In the genomic region with DNA sequence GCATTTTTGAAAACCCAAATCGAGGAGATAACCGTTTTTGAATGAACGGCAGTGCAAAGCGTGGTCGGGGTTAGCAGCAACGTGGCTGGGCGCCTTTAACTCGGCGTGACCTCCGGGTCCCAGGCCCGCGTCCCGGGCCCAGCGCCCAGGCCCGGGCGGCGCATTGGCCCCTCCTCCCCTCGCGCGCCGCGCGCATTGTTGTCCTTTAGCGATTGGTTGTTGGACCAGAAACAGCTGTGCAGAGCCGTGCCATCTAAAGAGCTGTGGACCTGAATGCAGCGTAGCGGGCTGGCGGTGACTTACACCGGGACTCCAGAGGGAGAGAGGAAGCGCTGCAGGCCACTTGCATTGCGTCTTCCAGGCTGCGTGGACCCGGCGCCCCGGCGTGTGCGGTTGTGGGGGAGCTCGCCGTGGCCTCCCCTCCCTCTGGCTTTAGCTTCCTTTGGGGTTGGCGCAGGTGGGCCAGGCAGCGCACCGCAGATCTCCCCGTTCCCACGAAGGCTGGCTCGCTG, we compare ENCODE assay signal across 8 cellular contexts. TPM values are rescaled to one million over a fixed set of nuclear protein-coding genes. Genes with fewer than 3 reads are reported as not detected.
A peak's percentile ranks its signal among the peaks of the same experiment; 100 is the strongest.
DNase-seq lines count a peak whose midpoint lies in the region; ATAC-seq and TF ChIP-seq lines count a peak whose summit lies in the region.

A gene with protein sequence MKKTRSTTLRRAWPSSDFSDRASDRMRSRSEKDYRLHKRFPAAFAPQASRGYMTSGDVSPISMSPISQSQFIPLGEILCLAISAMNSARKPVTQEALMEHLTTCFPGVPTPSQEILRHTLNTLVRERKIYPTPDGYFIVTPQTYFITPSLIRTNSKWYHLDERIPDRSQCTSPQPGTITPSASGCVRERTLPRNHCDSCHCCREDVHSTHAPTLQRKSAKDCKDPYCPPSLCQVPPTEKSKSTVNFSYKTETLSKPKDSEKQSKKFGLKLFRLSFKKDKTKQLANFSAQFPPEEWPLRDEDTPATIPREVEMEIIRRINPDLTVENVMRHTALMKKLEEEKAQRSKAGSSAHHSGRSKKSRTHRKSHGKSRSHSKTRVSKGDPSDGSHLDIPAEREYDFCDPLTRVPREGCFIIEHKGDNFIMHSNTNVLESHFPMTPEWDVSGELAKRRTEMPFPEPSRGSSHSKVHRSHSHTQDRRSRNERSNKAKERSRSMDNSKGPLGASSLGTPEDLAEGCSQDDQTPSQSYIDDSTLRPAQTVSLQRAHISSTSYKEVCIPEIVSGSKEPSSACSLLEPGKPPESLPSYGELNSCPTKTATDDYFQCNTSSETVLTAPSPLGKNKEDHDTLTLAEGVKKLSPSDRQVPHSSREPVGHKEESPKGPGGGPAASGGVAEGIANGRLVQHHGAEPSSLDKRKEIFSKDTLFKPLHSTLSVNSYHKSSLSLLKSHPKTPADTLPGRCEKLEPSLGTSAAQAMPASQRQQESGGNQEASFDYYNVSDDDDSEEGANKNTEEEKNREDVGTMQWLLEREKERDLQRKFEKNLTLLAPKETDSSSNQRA (N-terminal part only) (plus strand): TSS at position 227 of the 512 bp plus-strand sequence. CDS start 1,484 bp downstream, outside the sequence.

- H3K36me3 ChIP-seq in heart left ventricle (no peaks in the 10 kb centered on the region), neutrophil (no peaks in the 10 kb centered on the region)

- peak within 1 kb of the TSS; percentile 30 for H3K4me3 Mint-ChIP-seq in activated T-helper 2 cell treated with anti-CD3 and anti-CD28 coated beads, Interferon-gamma antibody, Interleukin-2, Interleukin-4, amounts not matched to agents 10 μg/mL and 5 μg/mL and 100 μg/mL, durations not matched to agents 14 hours and 24 hours and 36 hours (ENCODE audit: low read depth)
- no peak within 1 kb of the TSS for H3K4me3 Mint-ChIP-seq in activated T-helper 1 cell treated with anti-CD3 and anti-CD28 coated beads, Interleukin-12 subunit alpha, Interleukin-12 subunit beta, Interleukin-2, Interleukin-4 antibody, amounts not matched to agents 30 ng/mL and 10 ng/mL and 1 ng/mL, durations not matched to agents 14 hours and 24 hours and 36 hours

- H3K27ac Mint-ChIP-seq in activated T-helper 2 cell treated with anti-CD3 and anti-CD28 coated beads, Interferon-gamma antibody, Interleukin-2, Interleukin-4, amounts not matched to agents 10 μg/mL and 5 μg/mL and 100 μg/mL, durations not matched to agents 14 hours and 24 hours and 36 hours = no peak within 1 kb of the TSS
- H3K27ac Mint-ChIP-seq in activated T-helper 1 cell treated with anti-CD3 and anti-CD28 coated beads, Interleukin-12 subunit alpha, Interleukin-12 subunit beta, Interleukin-2, Interleukin-4 antibody, amounts not matched to agents 30 ng/mL and 10 ng/mL and 1 ng/mL, durations not matched to agents 14 hours and 24 hours and 36 hours = no peak within 1 kb of the TSS

- H3K9me3 Mint-ChIP-seq in activated T-helper 2 cell treated with anti-CD3 and anti-CD28 coated beads, Interferon-gamma antibody, Interleukin-2, Interleukin-4, amounts not matched to agents 10 μg/mL and 5 μg/mL and 100 μg/mL, durations not matched to agents 14 hours and 24 hours and 36 hours = no peaks in the 10 kb centered on the region
- H3K9me3 Mint-ChIP-seq in activated T-helper 1 cell treated with anti-CD3 and anti-CD28 coated beads, Interleukin-12 subunit alpha, Interleukin-12 subunit beta, Interleukin-2, Interleukin-4 antibody, amounts not matched to agents 30 ng/mL and 10 ng/mL and 1 ng/mL, durations not matched to agents 14 hours and 24 hours and 36 hours = no peaks in the 10 kb centered on the region

- H3K36me3 Mint-ChIP-seq in activated T-helper 2 cell treated with anti-CD3 and anti-CD28 coated beads, Interferon-gamma antibody, Interleukin-2, Interleukin-4, amounts not matched to agents 10 μg/mL and 5 μg/mL and 100 μg/mL, durations not matched to agents 14 hours and 24 hours and 36 hours (ENCODE audit: low read depth) = no peaks in the 10 kb centered on the region
- H3K36me3 Mint-ChIP-seq in activated T-helper 1 cell treated with anti-CD3 and anti-CD28 coated beads, Interleukin-12 subunit alpha, Interleukin-12 subunit beta, Interleukin-2, Interleukin-4 antibody, amounts not matched to agents 30 ng/mL and 10 ng/mL and 1 ng/mL, durations not matched to agents 14 hours and 24 hours and 36 hours (ENCODE audit: low read depth) = peaks cover 2% of the 10 kb centered on the region

- H3K27ac ChIP-seq in heart left ventricle = peak within 1 kb of the TSS; percentile 63 to 94 (median 87)
- no peak within 1 kb of the TSS for H3K27ac ChIP-seq in neutrophil

- peak; percentile 48 for DNase-seq in DMS79 (lab: John Stamatoyannopoulos, UW)
- DNase-seq in NCI-H1694 (lab: John Stamatoyannopoulos, UW) = peak; percentile 77
- no peak for DNase-seq in activated T-helper 2 cell treated with anti-CD3 and anti-CD28 coated beads, Interferon-gamma antibody, Interleukin-2, Interleukin-4, amounts not matched to agents 10 μg/mL and 5 μg/mL and 100 μg/mL, durations not matched to agents 14 hours and 24 hours and 36 hours (ENCODE audit: low spot score)
- DNase-seq in heart left ventricle = peak; percentile 85 to 92 (median 91)
- DNase-seq in activated T-helper 1 cell treated with anti-CD3 and anti-CD28 coated beads, Interleukin-12 subunit alpha, Interleukin-12 subunit beta, Interleukin-2, Interleukin-4 antibody, amounts not matched to agents 30 ng/mL and 10 ng/mL and 1 ng/mL, durations not matched to agents 14 hours and 24 hours and 36 hours (ENCODE audit: low spot score) = no peak

- intact Hi-C loops in activated T-helper 2 cell treated with anti-CD3 and anti-CD28 coated beads, Interferon-gamma antibody, Interleukin-2, Interleukin-4, amounts not matched to agents 10 μg/mL and 5 μg/mL and 100 μg/mL, durations not matched to agents 14 hours and 24 hours and 36 hours (cut with micrococcal nuclease) = loop anchor here (2.0 to 10.0 kb wide), 3 partner anchors 803 to 1760 kb away; partner anchors contain the start of gene HELT
- intact Hi-C loops in heart left ventricle (cut with DNase I) = loop anchor here in 9 of 10 donors (1.0 to 10.0 kb wide), 13 partner anchors 28 to 260 kb away; no protein-coding TSS in a partner anchor
- intact Hi-C loops in activated T-helper 1 cell treated with anti-CD3 and anti-CD28 coated beads, Interleukin-12 subunit alpha, Interleukin-12 subunit beta, Interleukin-2, Interleukin-4 antibody, amounts not matched to agents 30 ng/mL and 10 ng/mL and 1 ng/mL, durations not matched to agents 14 hours and 24 hours and 36 hours (cut with micrococcal nuclease) = loop anchor here (2.0 kb wide), 1 partner anchor 1116 kb away; no protein-coding TSS in a partner anchor

- H3K4me1 Mint-ChIP-seq in activated T-helper 2 cell treated with anti-CD3 and anti-CD28 coated beads, Interferon-gamma antibody, Interleukin-2, Interleukin-4, amounts not matched to agents 10 μg/mL and 5 μg/mL and 100 μg/mL, durations not matched to agents 14 hours and 24 hours and 36 hours (ENCODE audit: low read depth) = peaks cover 1% of the 10 kb centered on the region
- H3K4me1 Mint-ChIP-seq in activated T-helper 1 cell treated with anti-CD3 and anti-CD28 coated beads, Interleukin-12 subunit alpha, Interleukin-12 subunit beta, Interleukin-2, Interleukin-4 antibody, amounts not matched to agents 30 ng/mL and 10 ng/mL and 1 ng/mL, durations not matched to agents 14 hours and 24 hours and 36 hours (ENCODE audit: low read depth) = no peaks in the 10 kb centered on the region

- H3K27me3 ChIP-seq in heart left ventricle (peaks cover 0 to 27% (median 0%) of the 10 kb centered on the region in 9 donors), neutrophil (peaks cover 77% of the 10 kb centered on the region)

- TF ChIP-seq CTCF in heart left ventricle (IDR thresholded peaks at IDR 0.05) (no peak), neutrophil (IDR thresholded peaks at IDR 0.05) (no peak)

- H3K27me3 Mint-ChIP-seq in activated T-helper 2 cell treated with anti-CD3 and anti-CD28 coated beads, Interferon-gamma antibody, Interleukin-2, Interleukin-4, amounts not matched to agents 10 μg/mL and 5 μg/mL and 100 μg/mL, durations not matched to agents 14 hours and 24 hours and 36 hours (ENCODE audit: low read depth) = peaks cover 66% of the 10 kb centered on the region
- peaks cover 67% of the 10 kb centered on the region for H3K27me3 Mint-ChIP-seq in activated T-helper 1 cell treated with anti-CD3 and anti-CD28 coated beads, Interleukin-12 subunit alpha, Interleukin-12 subunit beta, Interleukin-2, Interleukin-4 antibody, amounts not matched to agents 30 ng/mL and 10 ng/mL and 1 ng/mL, durations not matched to agents 14 hours and 24 hours and 36 hours (ENCODE audit: insufficient read depth)

- H3K4me3 ChIP-seq in heart left ventricle (peak within 1 kb of the TSS; percentile 63 to 88 (median 77)), neutrophil (ENCODE audit: low read depth in 1 of 2, low read length in 1 of 2) (peak within 1 kb of the TSS; percentile 34 to 57)

- WGBS in heart left ventricle, 4 donors = 0 to 1% (median 0%) methylated on average over 34 to 45 of the region's 45 CpGs

- ATAC-seq in heart left ventricle (peak; percentile 93 to 97 (median 95)), GM21526 (IDR thresholded peaks at IDR 0.05; ENCODE audit: low FRiP score, unreplicated experiment) (no peak), GM19452 (IDR thresholded peaks at IDR 0.05; ENCODE audit: unreplicated experiment) (no peak)

- H3K9me3 ChIP-seq in heart left ventricle (peaks cover 0 to 7% (median under 1%) of the 10 kb centered on the region in 12 donors), neutrophil (no peaks in the 10 kb centered on the region)

- peak in 1 of 2 donors; percentile 85 for TF ChIP-seq POLR2A in heart left ventricle (IDR thresholded peaks at IDR 0.05)

- peaks cover 0 to 42% (median 16%) of the 10 kb centered on the region in 12 donors for H3K4me1 ChIP-seq in heart left ventricle
- peaks cover 19 to 29% of the 10 kb centered on the region in 2 experiments for H3K4me1 ChIP-seq in neutrophil (ENCODE audit: control insufficient read depth in 1 of 2, insufficient read depth in 1 of 2, low read depth in 1 of 2, low read length in 1 of 2)

RNA-seq across cellular contexts. Expression of the gene that starts here (rescaled TPM):
- total RNA-seq in activated T-helper 2 cell treated with anti-CD3 and anti-CD28 coated beads, Interferon-gamma antibody, Interleukin-2, Interleukin-4, amounts not matched to agents 10 μg/mL and 5 μg/mL and 100 μg/mL, durations not matched to agents 14 hours and 24 hours and 36 hours = not detected in 2 replicates
- 10 to 100 TPM; 11.5 to 19.6 (median 13.5) TPM for total RNA-seq in heart left ventricle
- polyA plus RNA-seq in heart left ventricle = 1 to 10 TPM; 2.8 to 6.2 TPM
- total RNA-seq in activated T-helper 1 cell treated with anti-CD3 and anti-CD28 coated beads, Interleukin-12 subunit alpha, Interleukin-12 subunit beta, Interleukin-2, Interleukin-4 antibody, amounts not matched to agents 30 ng/mL and 10 ng/mL and 1 ng/mL, durations not matched to agents 14 hours and 24 hours and 36 hours = not detected in 2 replicates

Comparison
In these comparisons a context has a peak if more than half of its experiments do, and no peak if none do; other contexts are left out.
1. RNA of the gene that starts here (total RNA-seq): 11.5 to 19.6 TPM in heart left ventricle; not detected in activated T-helper 2 cell treated with anti-CD3 and anti-CD28 coated beads, Interferon-gamma antibody, Interleukin-2, Interleukin-4, amounts not matched to agents 10 μg/mL and 5 μg/mL and 100 μg/mL, durations not matched to agents 14 hours and 24 hours and 36 hours and not detected in activated T-helper 1 cell treated with anti-CD3 and anti-CD28 coated beads, Interleukin-12 subunit alpha, Interleukin-12 subunit beta, Interleukin-2, Interleukin-4 antibody, amounts not matched to agents 30 ng/mL and 10 ng/mL and 1 ng/mL, durations not matched to agents 14 hours and 24 hours and 36 hours; every median in the first group is over 10 times any median in the second.
2. DNase-seq: peak in DMS79 (single experiment), NCI-H1694 (single experiment) and heart left ventricle (5 of 5); none in activated T-helper 2 cell treated with anti-CD3 and anti-CD28 coated beads, Interferon-gamma antibody, Interleukin-2, Interleukin-4, amounts not matched to agents 10 μg/mL and 5 μg/mL and 100 μg/mL, durations not matched to agents 14 hours and 24 hours and 36 hours (single experiment) and activated T-helper 1 cell treated with anti-CD3 and anti-CD28 coated beads, Interleukin-12 subunit alpha, Interleukin-12 subunit beta, Interleukin-2, Interleukin-4 antibody, amounts not matched to agents 30 ng/mL and 10 ng/mL and 1 ng/mL, durations not matched to agents 14 hours and 24 hours and 36 hours (single experiment).
3. ATAC-seq: peak in heart left ventricle (4 of 4); none in GM21526 (single experiment) and GM19452 (single experiment).